14 cellular contexts compared by ENCODE assay signal in genomic region chr1:71835442-71835813, GRCh38.
DNase-seq lines count a peak whose midpoint lies in the region; ATAC-seq, FAIRE-seq and TF ChIP-seq lines count a peak whose summit lies in the region.
"Had no signal": no experiment of that assay in that cellular context is flagged by ENCODE, and none has a peak within 500 bp of the region (broad histone marks: within the 10 kb centered on the region; RNA-seq: fewer than 3 reads in every experiment).

No MANE protein-coding gene starts in this region.

- POLR2A ChIA-PET in GM10248 (lab: Yijun Ruan, JAX), result no interaction called here
- POLR2A ChIA-PET in OCI-LY7 (lab: Charles Lee), result no interaction called here

- H3K4me1 ChIP-seq in OCI-LY7 (ENCODE audit: insufficient read depth, low read length, poor library complexity, severe bottlenecking) (no peaks in the 10 kb centered on the region), small intestine (ENCODE audit: control insufficient read depth in 2 of 2, insufficient read depth in 1 of 2, low read depth in 1 of 2, low read length in 1 of 2) (no peaks in the 10 kb centered on the region)
- H3K4me1 ChIP-seq: suprapubic skin had no signal

- no peaks in the 10 kb centered on the region for H3K9me2 ChIP-seq in OCI-LY7 (ENCODE audit: insufficient read depth, low read length)

- CTCF ChIA-PET in GM10248 (lab: Yijun Ruan, JAX) (interaction anchor here (1.0 kb wide), 1 partner anchor 59 kb away, joined by 3 read pairs; no protein-coding TSS in a partner anchor), OCI-LY7 (lab: Charles Lee; ENCODE audit: unreplicated experiment) (no interaction called here)

- H3K4me3 ChIP-seq in OCI-LY7 (ENCODE audit: low read depth, low read length, poor library complexity, severe bottlenecking), result no peak overlapping the region
- H3K4me3 ChIP-seq in small intestine (ENCODE audit: low read depth in 1 of 2, low read length in 2 of 2), result no peak overlapping the region
- H3K4me3 ChIP-seq: suprapubic skin had no signal

- H3K36me3 ChIP-seq in OCI-LY7 (ENCODE audit: insufficient read depth, low read length), result no peaks in the 10 kb centered on the region
- H3K36me3 ChIP-seq in small intestine (ENCODE audit: control insufficient read depth in 2 of 2, insufficient read depth in 2 of 2, low read length in 2 of 2), result no peaks in the 10 kb centered on the region
- H3K36me3 ChIP-seq: suprapubic skin had no signal

- no peaks in the 10 kb centered on the region for H4K20me1 ChIP-seq in OCI-LY7 (ENCODE audit: insufficient read depth, low read length)

- no peaks in the 10 kb centered on the region for H3K79me2 ChIP-seq in OCI-LY7 (ENCODE audit: insufficient read depth, low read depth, low read length)

- no peak overlapping the region for H2AFZ ChIP-seq in OCI-LY7 (ENCODE audit: low read length)

- intact Hi-C loops in OCI-LY7 (cut with micrococcal nuclease; ENCODE audit: unreplicated experiment), result no loop called here

- FAIRE-seq in small intestine (lab: Jason Lieb, UNC), result no peak
- FAIRE-seq: GM18507 had no signal

- H3K27me3 ChIP-seq in small intestine (ENCODE audit: control insufficient read depth in 2 of 2, insufficient read depth in 2 of 2, low read length in 2 of 2), result no peaks in the 10 kb centered on the region
- H3K27me3 ChIP-seq: suprapubic skin had no signal

- H3K27ac ChIP-seq in OCI-LY7 (ENCODE audit: low read depth, low read length, poor library complexity, severe bottlenecking), result no peak overlapping the region
- H3K27ac ChIP-seq in small intestine (ENCODE audit: low read depth in 1 of 2, low read length in 1 of 2), result no peak overlapping the region
- H3K27ac ChIP-seq: suprapubic skin had no signal

- ATAC-seq in GM19351 (IDR thresholded peaks at IDR 0.05; ENCODE audit: unreplicated experiment) (peak; percentile 66), HG02763 (IDR thresholded peaks at IDR 0.05; ENCODE audit: unreplicated experiment) (peak; percentile 63), HG03378 (IDR thresholded peaks at IDR 0.05; ENCODE audit: unreplicated experiment) (peak; percentile 81)

- H3K4me2 ChIP-seq in OCI-LY7 (ENCODE audit: low read length), result no peak overlapping the region

- peak; percentile 1 for DNase-seq in GM10248 (ENCODE audit: extremely low spot score)
- DNase-seq in OCI-LY7 (ENCODE audit: low spot score), result no peak
- DNase-seq in kidney tubule cell (ENCODE audit: low spot score), result no peak
- DNase-seq in small intestine, result no peak
- no peak for DNase-seq in COR-L47 (lab: John Stamatoyannopoulos, UW)
- DNase-seq: 8988T; activated CD4-positive, alpha-beta T cell treated with anti-CD3 and anti-CD28 coated beads for 1 hour; islet precursor cell; RPMI8226 had no signal

- TF ChIP-seq CTCF in GM10248 (IDR thresholded peaks at IDR 0.05; ENCODE audit: control extremely low read depth, extremely low read depth, low read depth, missing control alignments), result no peak
- no peak for TF ChIP-seq CTCF in OCI-LY7 (conservative IDR thresholded peaks at IDR 0.05; ENCODE audit: low read length)

- no TSS peak for BruUV-seq in OCI-LY7 (replicated peaks; lab: Mats Ljungman, UMichigan)

- H3K9me3 ChIP-seq in OCI-LY7 (ENCODE audit: low read length) (no peaks in the 10 kb centered on the region), small intestine (ENCODE audit: control insufficient read depth, low read depth) (no peaks in the 10 kb centered on the region)
- H3K9me3 ChIP-seq: suprapubic skin had no signal
